8 cellular contexts compared by ENCODE assay signal in genomic region chr5:50751064-50751657, GRCh38.
A peak's percentile ranks its signal among the peaks of the same experiment; 100 is the strongest.
DNase-seq lines count a peak whose midpoint lies in the region; ATAC-seq and TF ChIP-seq lines count a peak whose summit lies in the region.

No MANE protein-coding gene starts in this region.

- dilution Hi-C loops in mammary epithelial cell (cut with HindIII; ENCODE audit: low sequenced_read_pairs), result no loop called here

- no peaks in the 10 kb centered on the region for H4K20me1 ChIP-seq in mammary epithelial cell (ENCODE audit: insufficient read depth, low read length)

- no peak overlapping the region for H3K4me2 ChIP-seq in mammary epithelial cell (ENCODE audit: insufficient read depth, low read depth, low read length)

- no peak overlapping the region for H2AFZ ChIP-seq in mammary epithelial cell (ENCODE audit: low read depth, low read length)

- peaks cover 14% of the 10 kb centered on the region for H3K79me2 ChIP-seq in mammary epithelial cell (ENCODE audit: insufficient read depth, low read length)

- no peaks in the 10 kb centered on the region for H3K27me3 ChIP-seq in mammary epithelial cell (ENCODE audit: insufficient read depth, low read length)
- H3K27me3 ChIP-seq in liver (ENCODE audit: control insufficient read depth in 4 of 4, insufficient read depth in 4 of 4, low read length in 3 of 4), result no peaks in the 10 kb centered on the region

- H3K4me3 ChIP-seq in mammary epithelial cell (replicated peaks in 1 of 3; ENCODE audit: insufficient read depth in 1 of 3, low read depth in 2 of 3, low read length in 3 of 3), result no peak overlapping the region
- no peak overlapping the region for H3K4me3 ChIP-seq in liver (ENCODE audit: low read depth in 1 of 3, low read length in 3 of 3)

- H3K9ac ChIP-seq in mammary epithelial cell (ENCODE audit: insufficient read depth, low read length) (no peak overlapping the region), liver (ENCODE audit: low read depth in 1 of 2, low read length in 2 of 2) (no peak overlapping the region)

- CTCF ChIA-PET in mammary epithelial cell (lab: Charles Lee; ENCODE audit: low non-redundant PET), result interaction anchor here (0.6 kb wide), 1 partner anchor 378 kb away, joined by 4 read pairs; no protein-coding TSS in a partner anchor

- TF ChIP-seq CTCF in mammary epithelial cell (conservative IDR thresholded peaks at IDR 0.05 in 1 of 2, IDR thresholded peaks at IDR 0.05 in 1 of 2; ENCODE audit: extremely low read depth in 1 of 2, insufficient read depth in 1 of 2, low read depth in 1 of 2, low read length in 2 of 2) (peak; percentile 76 to 87), liver (IDR thresholded peaks at IDR 0.05; ENCODE audit: low read depth, low read length, missing input control) (peak; percentile 76)

- intact Hi-C loops in mammary epithelial cell (cut with micrococcal nuclease), result loop anchor here (1.0 to 10.0 kb wide), 6 partner anchors 84 to 426 kb away; no protein-coding TSS in a partner anchor

- H3K9me3 ChIP-seq in mammary epithelial cell (replicated peaks; ENCODE audit: insufficient read depth, low read length) (no peaks in the 10 kb centered on the region), liver (ENCODE audit: control insufficient read depth in 4 of 4, low read length in 3 of 4) (no peaks in the 10 kb centered on the region)

- no TSS peak for BruUV-seq in mammary epithelial cell (replicated peaks; lab: Mats Ljungman, UMichigan)

- H3K4me1 ChIP-seq in mammary epithelial cell (ENCODE audit: insufficient read depth, low read length), result no peaks in the 10 kb centered on the region
- no peaks in the 10 kb centered on the region for H3K4me1 ChIP-seq in liver (ENCODE audit: control insufficient read depth in 4 of 4, insufficient read depth in 4 of 4, low read length in 3 of 4)

- peak; percentile 30 for DNase-seq in stimulated activated CD4-positive, alpha-beta T cell treated with anti-CD3 and anti-CD28 coated beads, Interleukin-15, amount 100 ng/mL, for 24 hours
- DNase-seq in stimulated activated CD4-positive, alpha-beta T cell treated with anti-CD3 and anti-CD28 coated beads, Interleukin-2, amount 100 ng/mL, for 48 hours, result no peak
- peak; percentile 43 for DNase-seq in HT1080 (ENCODE audit: low read depth)
- DNase-seq in RPMI7951 (ENCODE audit: low read depth), result peak; percentile 44
- peak; percentile 50 for DNase-seq in mammary epithelial cell
- no peak for DNase-seq in UCSD-AML1 (lab: John Stamatoyannopoulos, UW; ENCODE audit: unreplicated experiment)

- peak; percentile 92 for ATAC-seq in GM21576 (IDR thresholded peaks at IDR 0.05; ENCODE audit: unreplicated experiment)

- 68% methylated on average over 5 of the region's 5 CpGs for WGBS in mammary epithelial cell (ENCODE audit: low coverage, missing lambda C conversion rate)
- 67% methylated on average over 5 of the region's 5 CpGs for WGBS in liver

- in situ Hi-C loops in mammary epithelial cell (cut with MboI; ENCODE audit: low sequenced_read_pairs in 2 of 2), result no loop called here

- H3K36me3 ChIP-seq in mammary epithelial cell (ENCODE audit: insufficient read depth, low read length) (no peaks in the 10 kb centered on the region), liver (ENCODE audit: control insufficient read depth in 4 of 4, insufficient read depth in 3 of 4, low read depth in 1 of 4, low read length in 3 of 4) (no peaks in the 10 kb centered on the region)

- peak; percentile 92 to 96 for TF ChIP-seq RAD21 in liver (IDR thresholded peaks at IDR 0.05)

- H3K27ac ChIP-seq in mammary epithelial cell (ENCODE audit: insufficient read depth, low read depth, low read length) (no peak overlapping the region), liver (ENCODE audit: low read depth in 1 of 2, low read length in 2 of 2) (no peak overlapping the region)

TF ChIP-seq in liver, 16 proteins besides CTCF, POLR2A, EP300 and RAD21:
- TF ChIP-seq ZBTB33 (IDR thresholded peaks at IDR 0.05) (no peak), FOXA2 (IDR thresholded peaks at IDR 0.05) (no peak), EGR1 (IDR thresholded peaks at IDR 0.05; ENCODE audit: low read depth in 2 of 2) (no peak), FOXA1 (IDR thresholded peaks at IDR 0.05) (no peak), TAF1 (conservative IDR thresholded peaks at IDR 0.05) (no peak), SP1 (IDR thresholded peaks at IDR 0.05) (no peak), REST (IDR thresholded peaks at IDR 0.05) (no peak), NR2F2 (IDR thresholded peaks at IDR 0.05) (no peak)
TF ChIP-seq in liver: peak in this region for 0.

Comparison
In these comparisons a context has a peak if more than half of its experiments do, and no peak if none do; other contexts are left out.
1. DNase-seq: peak in stimulated activated CD4-positive, alpha-beta T cell treated with anti-CD3 and anti-CD28 coated beads, Interleukin-15, amount 100 ng/mL, for 24 hours (single experiment), HT1080 (single experiment), RPMI7951 (single experiment) and mammary epithelial cell (single experiment); none in stimulated activated CD4-positive, alpha-beta T cell treated with anti-CD3 and anti-CD28 coated beads, Interleukin-2, amount 100 ng/mL, for 48 hours (0 of 2) and UCSD-AML1 (single experiment).